In the genomic region with DNA sequence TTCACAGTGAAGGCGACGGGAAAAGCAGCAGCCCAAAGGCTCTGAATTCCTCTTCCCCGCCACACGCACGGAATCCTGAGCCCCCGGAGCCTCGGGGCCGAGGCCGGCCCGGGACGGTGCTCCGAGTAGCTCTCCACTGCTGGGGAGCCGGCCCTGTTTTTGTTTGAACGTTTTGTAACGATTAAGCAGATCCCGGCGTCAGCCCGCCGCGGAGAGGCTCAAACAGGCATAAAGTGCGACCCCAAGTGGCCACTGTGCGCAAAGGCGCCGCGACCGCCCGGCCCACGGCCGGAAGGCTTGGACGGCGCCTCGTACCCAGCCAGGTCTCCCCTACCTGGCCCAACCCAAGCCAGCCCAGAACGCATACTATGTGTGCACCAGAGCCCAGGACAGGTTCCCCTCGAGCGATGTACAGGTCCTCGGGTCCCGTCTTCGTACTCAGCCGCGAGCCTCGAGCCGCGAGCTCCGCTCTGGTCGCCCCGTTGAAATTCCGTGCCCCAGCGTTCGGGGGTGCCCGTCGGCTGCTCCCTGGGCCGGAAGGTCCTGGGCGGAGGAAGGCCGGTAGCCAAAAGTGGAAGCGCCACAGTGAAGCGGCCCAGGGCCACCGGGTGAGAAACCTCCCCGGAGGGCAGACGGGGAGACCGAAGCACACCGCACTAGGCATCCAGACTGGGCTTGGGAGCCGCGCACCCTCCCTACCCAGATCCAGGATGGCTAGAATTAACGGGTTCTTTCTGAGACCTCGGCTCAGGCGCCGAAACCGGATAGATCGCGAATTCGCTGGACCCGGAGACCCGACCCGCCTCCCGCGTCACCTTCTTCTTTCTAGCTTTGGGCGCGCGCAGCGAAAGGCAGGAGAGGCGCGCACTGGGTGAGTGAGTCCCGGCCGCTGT, we compare ENCODE assay signal across 1 cellular context.
TF ChIP-seq lines count a peak whose summit lies in the region.

No MANE protein-coding gene starts in this region.

TF ChIP-seq in HepG2, 621 proteins besides CTCF, POLR2A, EP300 and RAD21 (continued from another document and continues in another):
- TF ChIP-seq, protein P1, sequence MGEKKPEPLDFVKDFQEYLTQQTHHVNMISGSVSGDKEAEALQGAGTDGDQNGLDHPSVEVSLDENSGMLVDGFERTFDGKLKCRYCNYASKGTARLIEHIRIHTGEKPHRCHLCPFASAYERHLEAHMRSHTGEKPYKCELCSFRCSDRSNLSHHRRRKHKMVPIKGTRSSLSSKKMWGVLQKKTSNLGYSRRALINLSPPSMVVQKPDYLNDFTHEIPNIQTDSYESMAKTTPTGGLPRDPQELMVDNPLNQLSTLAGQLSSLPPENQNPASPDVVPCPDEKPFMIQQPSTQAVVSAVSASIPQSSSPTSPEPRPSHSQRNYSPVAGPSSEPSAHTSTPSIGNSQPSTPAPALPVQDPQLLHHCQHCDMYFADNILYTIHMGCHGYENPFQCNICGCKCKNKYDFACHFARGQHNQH (CRISPR knock-in tag; IDR thresholded peaks at IDR 0.05) = no peak
- TF ChIP-seq ZFX (CRISPR knock-in tag; IDR thresholded peaks at IDR 0.05; ENCODE audit: low read depth) = peak; percentile 22; the same call in 1 of the 2 replicates
- TF ChIP-seq FIP1L1 (IDR thresholded peaks at IDR 0.05; ENCODE audit: borderline replicate concordance, insufficient read depth, low read depth, low read length) = no peak
- 0 out of 2 replicates have a peak, but pooled peaks have one; percentile 38 for TF ChIP-seq RFXANK (CRISPR knock-in tag; IDR thresholded peaks at IDR 0.05)
- 0 out of 2 replicates have a peak, but pooled peaks have one; percentile 31 for TF ChIP-seq KAT8 (CRISPR knock-in tag; IDR thresholded peaks at IDR 0.05)
- TF ChIP-seq, protein P2, sequence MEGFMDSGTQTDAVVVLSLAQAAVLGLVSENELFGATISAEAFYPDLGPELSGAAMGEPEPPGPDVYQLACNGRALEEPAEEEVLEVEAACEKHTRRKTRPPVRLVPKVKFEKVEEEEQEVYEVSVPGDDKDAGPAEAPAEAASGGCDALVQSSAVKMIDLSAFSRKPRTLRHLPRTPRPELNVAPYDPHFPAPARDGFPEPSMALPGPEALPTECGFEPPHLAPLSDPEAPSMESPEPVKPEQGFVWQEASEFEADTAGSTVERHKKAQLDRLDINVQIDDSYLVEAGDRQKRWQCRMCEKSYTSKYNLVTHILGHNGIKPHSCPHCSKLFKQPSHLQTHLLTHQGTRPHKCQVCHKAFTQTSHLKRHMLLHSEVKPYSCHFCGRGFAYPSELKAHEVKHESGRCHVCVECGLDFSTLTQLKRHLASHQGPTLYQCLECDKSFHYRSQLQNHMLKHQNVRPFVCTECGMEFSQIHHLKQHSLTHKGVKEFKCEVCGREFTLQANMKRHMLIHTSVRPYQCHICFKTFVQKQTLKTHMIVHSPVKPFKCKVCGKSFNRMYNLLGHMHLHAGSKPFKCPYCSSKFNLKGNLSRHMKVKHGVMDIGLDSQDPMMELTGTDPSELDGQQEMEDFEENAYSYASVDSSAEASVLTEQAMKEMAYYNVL (CRISPR knock-in tag; IDR thresholded peaks at IDR 0.05; ENCODE audit: borderline replicate concordance) = peak; percentile 22; the same call in 1 of the 2 replicates
- TF ChIP-seq MTF1 (CRISPR knock-in tag; IDR thresholded peaks at IDR 0.05) = no peak
- TF ChIP-seq, protein P3, sequence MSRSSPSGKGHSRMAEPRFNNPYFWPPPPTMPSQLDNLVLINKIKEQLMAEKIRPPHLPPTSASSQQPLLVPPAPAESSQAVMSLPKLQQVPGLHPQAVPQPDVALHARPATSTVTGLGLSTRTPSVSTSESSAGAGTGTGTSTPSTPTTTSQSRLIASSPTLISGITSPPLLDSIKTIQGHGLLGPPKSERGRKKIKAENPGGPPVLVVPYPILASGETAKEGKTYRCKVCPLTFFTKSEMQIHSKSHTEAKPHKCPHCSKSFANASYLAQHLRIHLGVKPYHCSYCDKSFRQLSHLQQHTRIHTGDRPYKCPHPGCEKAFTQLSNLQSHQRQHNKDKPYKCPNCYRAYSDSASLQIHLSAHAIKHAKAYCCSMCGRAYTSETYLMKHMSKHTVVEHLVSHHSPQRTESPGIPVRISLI (CRISPR knock-in tag; IDR thresholded peaks at IDR 0.05; ENCODE audit: borderline replicate concordance) = no peak
- TF ChIP-seq, protein P4, sequence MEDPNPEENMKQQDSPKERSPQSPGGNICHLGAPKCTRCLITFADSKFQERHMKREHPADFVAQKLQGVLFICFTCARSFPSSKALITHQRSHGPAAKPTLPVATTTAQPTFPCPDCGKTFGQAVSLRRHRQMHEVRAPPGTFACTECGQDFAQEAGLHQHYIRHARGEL (CRISPR knock-in tag; IDR thresholded peaks at IDR 0.05) = no peak
- TF ChIP-seq, protein P5, sequence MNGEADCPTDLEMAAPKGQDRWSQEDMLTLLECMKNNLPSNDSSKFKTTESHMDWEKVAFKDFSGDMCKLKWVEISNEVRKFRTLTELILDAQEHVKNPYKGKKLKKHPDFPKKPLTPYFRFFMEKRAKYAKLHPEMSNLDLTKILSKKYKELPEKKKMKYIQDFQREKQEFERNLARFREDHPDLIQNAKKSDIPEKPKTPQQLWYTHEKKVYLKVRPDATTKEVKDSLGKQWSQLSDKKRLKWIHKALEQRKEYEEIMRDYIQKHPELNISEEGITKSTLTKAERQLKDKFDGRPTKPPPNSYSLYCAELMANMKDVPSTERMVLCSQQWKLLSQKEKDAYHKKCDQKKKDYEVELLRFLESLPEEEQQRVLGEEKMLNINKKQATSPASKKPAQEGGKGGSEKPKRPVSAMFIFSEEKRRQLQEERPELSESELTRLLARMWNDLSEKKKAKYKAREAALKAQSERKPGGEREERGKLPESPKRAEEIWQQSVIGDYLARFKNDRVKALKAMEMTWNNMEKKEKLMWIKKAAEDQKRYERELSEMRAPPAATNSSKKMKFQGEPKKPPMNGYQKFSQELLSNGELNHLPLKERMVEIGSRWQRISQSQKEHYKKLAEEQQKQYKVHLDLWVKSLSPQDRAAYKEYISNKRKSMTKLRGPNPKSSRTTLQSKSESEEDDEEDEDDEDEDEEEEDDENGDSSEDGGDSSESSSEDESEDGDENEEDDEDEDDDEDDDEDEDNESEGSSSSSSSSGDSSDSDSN (CRISPR knock-in tag; IDR thresholded peaks at IDR 0.05) = no peak; the same call in none of the 2 replicates
- TF ChIP-seq BCL6 (CRISPR knock-in tag; IDR thresholded peaks at IDR 0.05) = peak; percentile 24; the same call in 1 of the 2 replicates
- TF ChIP-seq PCBP2 (optimal IDR thresholded peaks at IDR 0.05; ENCODE audit: low read depth, low read length, poor library complexity, severe bottlenecking) = no peak
- no peak for TF ChIP-seq ZFP1 (CRISPR knock-in tag; IDR thresholded peaks at IDR 0.05)
- TF ChIP-seq ZNF335 (CRISPR knock-in tag; IDR thresholded peaks at IDR 0.05) = no peak
- TF ChIP-seq, protein P6, sequence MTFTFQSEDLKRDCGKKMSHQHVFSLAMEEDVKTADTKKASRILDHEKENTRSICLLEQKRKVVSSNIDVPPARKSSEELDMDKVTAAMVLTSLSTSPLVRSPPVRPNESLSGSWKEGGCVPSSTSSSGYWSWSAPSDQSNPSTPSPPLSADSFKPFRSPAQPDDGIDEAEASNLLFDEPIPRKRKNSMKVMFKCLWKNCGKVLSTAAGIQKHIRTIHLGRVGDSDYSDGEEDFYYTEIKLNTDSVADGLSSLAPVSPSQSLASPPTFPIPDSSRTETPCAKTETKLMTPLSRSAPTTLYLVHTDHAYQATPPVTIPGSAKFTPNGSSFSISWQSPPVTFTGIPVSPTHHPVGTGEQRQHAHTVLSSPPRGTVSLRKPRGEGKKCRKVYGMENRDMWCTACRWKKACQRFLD (CRISPR knock-in tag; IDR thresholded peaks at IDR 0.05; ENCODE audit: borderline replicate concordance) = 0 out of 2 replicates have a peak, but pooled peaks have one; percentile 42
- TF ChIP-seq TAF1 (CRISPR knock-in tag; IDR thresholded peaks at IDR 0.05) = no peak
- TF ChIP-seq SMARCE1 (IDR thresholded peaks at IDR 0.05; ENCODE audit: borderline replicate concordance) = no peak
- TF ChIP-seq ZNF777 (CRISPR knock-in tag; IDR thresholded peaks at IDR 0.05) = peak; percentile 88
- TF ChIP-seq SMC3 (IDR thresholded peaks at IDR 0.05; ENCODE audit: low read length) = peak; percentile 68
- TF ChIP-seq, protein P7, sequence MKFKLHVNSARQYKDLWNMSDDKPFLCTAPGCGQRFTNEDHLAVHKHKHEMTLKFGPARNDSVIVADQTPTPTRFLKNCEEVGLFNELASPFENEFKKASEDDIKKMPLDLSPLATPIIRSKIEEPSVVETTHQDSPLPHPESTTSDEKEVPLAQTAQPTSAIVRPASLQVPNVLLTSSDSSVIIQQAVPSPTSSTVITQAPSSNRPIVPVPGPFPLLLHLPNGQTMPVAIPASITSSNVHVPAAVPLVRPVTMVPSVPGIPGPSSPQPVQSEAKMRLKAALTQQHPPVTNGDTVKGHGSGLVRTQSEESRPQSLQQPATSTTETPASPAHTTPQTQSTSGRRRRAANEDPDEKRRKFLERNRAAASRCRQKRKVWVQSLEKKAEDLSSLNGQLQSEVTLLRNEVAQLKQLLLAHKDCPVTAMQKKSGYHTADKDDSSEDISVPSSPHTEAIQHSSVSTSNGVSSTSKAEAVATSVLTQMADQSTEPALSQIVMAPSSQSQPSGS (CRISPR knock-in tag; IDR thresholded peaks at IDR 0.05) = no peak
- no peak for TF ChIP-seq AGO1 (IDR thresholded peaks at IDR 0.05; ENCODE audit: low read depth, low read length, poor library complexity, severe bottlenecking)
- TF ChIP-seq HMG20B (CRISPR knock-in tag; conservative IDR thresholded peaks at IDR 0.05) = no peak; the same call in 1 of the 2 replicates
- no peak for TF ChIP-seq ARHGAP35 (CRISPR knock-in tag; IDR thresholded peaks at IDR 0.05; ENCODE audit: borderline replicate concordance)
- TF ChIP-seq, protein P8, sequence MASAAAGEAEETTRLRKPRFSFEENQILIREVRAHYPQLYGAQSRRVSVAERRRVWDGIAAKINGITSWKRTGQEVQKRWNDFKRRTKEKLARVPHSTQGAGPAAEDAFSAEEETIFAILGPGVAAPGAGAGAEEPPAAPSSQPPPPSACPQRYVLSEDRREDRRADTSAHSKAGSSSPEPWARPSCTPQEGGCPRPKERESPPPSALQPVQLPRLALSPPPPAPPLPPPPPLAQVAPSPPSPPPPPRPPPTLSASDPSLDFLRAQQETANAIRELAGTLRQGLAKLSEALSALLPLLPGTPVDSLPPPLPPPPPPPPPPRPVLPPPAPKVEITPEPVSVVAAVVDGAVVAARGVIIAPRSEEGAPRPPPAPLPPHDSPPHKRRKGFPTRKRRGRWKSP (CRISPR knock-in tag; IDR thresholded peaks at IDR 0.05) = peak; percentile 80; the same call in 1 of the 2 replicates
- TF ChIP-seq RELA (CRISPR knock-in tag; IDR thresholded peaks at IDR 0.05) = no peak
- TF ChIP-seq RARA (CRISPR knock-in tag; IDR thresholded peaks at IDR 0.05) = no peak
- TF ChIP-seq, protein P9, sequence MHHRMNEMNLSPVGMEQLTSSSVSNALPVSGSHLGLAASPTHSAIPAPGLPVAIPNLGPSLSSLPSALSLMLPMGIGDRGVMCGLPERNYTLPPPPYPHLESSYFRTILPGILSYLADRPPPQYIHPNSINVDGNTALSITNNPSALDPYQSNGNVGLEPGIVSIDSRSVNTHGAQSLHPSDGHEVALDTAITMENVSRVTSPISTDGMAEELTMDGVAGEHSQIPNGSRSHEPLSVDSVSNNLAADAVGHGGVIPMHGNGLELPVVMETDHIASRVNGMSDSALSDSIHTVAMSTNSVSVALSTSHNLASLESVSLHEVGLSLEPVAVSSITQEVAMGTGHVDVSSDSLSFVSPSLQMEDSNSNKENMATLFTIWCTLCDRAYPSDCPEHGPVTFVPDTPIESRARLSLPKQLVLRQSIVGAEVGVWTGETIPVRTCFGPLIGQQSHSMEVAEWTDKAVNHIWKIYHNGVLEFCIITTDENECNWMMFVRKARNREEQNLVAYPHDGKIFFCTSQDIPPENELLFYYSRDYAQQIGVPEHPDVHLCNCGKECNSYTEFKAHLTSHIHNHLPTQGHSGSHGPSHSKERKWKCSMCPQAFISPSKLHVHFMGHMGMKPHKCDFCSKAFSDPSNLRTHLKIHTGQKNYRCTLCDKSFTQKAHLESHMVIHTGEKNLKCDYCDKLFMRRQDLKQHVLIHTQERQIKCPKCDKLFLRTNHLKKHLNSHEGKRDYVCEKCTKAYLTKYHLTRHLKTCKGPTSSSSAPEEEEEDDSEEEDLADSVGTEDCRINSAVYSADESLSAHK (CRISPR knock-in tag; IDR thresholded peaks at IDR 0.05; ENCODE audit: borderline replicate concordance) = no peak
- peak; percentile 82; the same call in 1 of the 2 replicates for TF ChIP-seq ZNF605 (CRISPR knock-in tag; IDR thresholded peaks at IDR 0.05)
- peak; percentile 73 for TF ChIP-seq PTBP1 (IDR thresholded peaks at IDR 0.05; ENCODE audit: low read depth, low read length, poor library complexity, severe bottlenecking)
- TF ChIP-seq ZSCAN29 (CRISPR knock-in tag; conservative IDR thresholded peaks at IDR 0.05) = no peak
- no peak for TF ChIP-seq PCBP1 (IDR thresholded peaks at IDR 0.05; ENCODE audit: borderline replicate concordance, low read depth, low read length)
- 0 out of 2 replicates have a peak, but pooled peaks have one; percentile 26 for TF ChIP-seq SIN3A (IDR thresholded peaks at IDR 0.05; ENCODE audit: borderline replicate concordance, low read depth, low read length)
- no peak for TF ChIP-seq ZNF34 (CRISPR knock-in tag; IDR thresholded peaks at IDR 0.05; ENCODE audit: borderline replicate concordance)
- TF ChIP-seq NR3C1 (CRISPR knock-in tag; IDR thresholded peaks at IDR 0.05) = 0 out of 2 replicates have a peak, but pooled peaks have one; percentile 37
- peak; percentile 67; the same call in 1 of the 2 replicates for TF ChIP-seq TMF1 (CRISPR knock-in tag; IDR thresholded peaks at IDR 0.05; ENCODE audit: low read depth)
- TF ChIP-seq, protein P10, sequence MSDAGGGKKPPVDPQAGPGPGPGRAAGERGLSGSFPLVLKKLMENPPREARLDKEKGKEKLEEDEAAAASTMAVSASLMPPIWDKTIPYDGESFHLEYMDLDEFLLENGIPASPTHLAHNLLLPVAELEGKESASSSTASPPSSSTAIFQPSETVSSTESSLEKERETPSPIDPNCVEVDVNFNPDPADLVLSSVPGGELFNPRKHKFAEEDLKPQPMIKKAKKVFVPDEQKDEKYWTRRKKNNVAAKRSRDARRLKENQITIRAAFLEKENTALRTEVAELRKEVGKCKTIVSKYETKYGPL (CRISPR knock-in tag; IDR thresholded peaks at IDR 0.05) = 0 out of 2 replicates have a peak, but pooled peaks have one; percentile 49
- peak; percentile 23; the same call in 1 of the 2 replicates for TF ChIP-seq HDAC2 (CRISPR knock-in tag; IDR thresholded peaks at IDR 0.05)
- TF ChIP-seq NFIB (CRISPR knock-in tag; IDR thresholded peaks at IDR 0.05; ENCODE audit: borderline replicate concordance) = no peak
- no peak; the same call in 1 of the 2 replicates for TF ChIP-seq ZNF468 (CRISPR knock-in tag; IDR thresholded peaks at IDR 0.05)
- TF ChIP-seq, protein P11, sequence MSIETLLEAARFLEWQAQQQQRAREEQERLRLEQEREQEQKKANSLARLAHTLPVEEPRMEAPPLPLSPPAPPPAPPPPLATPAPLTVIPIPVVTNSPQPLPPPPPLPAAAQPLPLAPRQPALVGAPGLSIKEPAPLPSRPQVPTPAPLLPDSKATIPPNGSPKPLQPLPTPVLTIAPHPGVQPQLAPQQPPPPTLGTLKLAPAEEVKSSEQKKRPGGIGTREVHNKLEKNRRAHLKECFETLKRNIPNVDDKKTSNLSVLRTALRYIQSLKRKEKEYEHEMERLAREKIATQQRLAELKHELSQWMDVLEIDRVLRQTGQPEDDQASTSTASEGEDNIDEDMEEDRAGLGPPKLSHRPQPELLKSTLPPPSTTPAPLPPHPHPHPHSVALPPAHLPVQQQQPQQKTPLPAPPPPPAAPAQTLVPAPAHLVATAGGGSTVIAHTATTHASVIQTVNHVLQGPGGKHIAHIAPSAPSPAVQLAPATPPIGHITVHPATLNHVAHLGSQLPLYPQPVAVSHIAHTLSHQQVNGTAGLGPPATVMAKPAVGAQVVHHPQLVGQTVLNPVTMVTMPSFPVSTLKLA (IDR thresholded peaks at IDR 0.05) = no peak
